In the genomic region with DNA sequence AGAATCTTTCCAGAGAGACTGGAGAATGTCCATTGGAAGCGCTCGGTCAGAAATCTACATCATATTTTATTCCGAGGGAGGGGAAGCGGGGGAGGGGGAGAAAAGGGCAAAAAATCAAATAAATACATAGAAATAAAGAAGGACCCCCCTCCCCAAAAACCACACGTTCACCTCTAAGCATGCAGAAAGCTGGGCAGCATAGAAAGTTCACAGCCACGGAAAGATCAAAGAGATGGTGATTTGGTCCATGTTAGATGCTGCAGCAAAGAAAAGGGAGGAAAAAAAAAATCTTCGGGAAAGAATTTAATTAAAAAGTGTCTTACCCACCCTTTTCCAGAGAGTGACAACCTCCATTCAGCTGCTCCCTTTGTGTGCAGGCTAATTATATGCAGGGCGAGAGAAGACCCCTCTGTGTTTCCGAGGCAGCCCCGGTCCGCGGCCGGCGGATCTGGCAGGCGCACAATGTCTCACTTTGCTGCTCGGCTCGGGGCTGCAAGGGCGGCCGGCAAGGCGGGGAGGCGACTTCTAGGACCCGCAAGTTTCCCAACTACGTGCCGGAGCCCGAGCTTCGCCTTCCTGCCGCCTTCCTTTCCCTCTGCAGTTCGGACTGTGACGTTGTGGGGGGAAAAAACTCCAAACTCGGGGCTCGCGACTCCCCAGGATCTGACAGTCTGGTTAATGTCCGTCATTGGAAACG, we compare ENCODE assay signal across 11 cellular contexts. TPM values are rescaled to one million over a fixed set of nuclear protein-coding genes. Genes with fewer than 3 reads are reported as not detected.
A peak's percentile ranks its signal among the peaks of the same experiment; 100 is the strongest.
DNase-seq lines count a peak whose midpoint lies in the region; TF ChIP-seq lines count a peak whose summit lies in the region.
"Had no signal": no experiment of that assay in that cellular context is flagged by ENCODE, and none has a peak within 500 bp of the region (broad histone marks: within the 10 kb centered on the region; RNA-seq: fewer than 3 reads in every experiment).

No MANE protein-coding gene starts in this region.

- no peaks in the 10 kb centered on the region for H3K79me2 ChIP-seq in smooth muscle cell (ENCODE audit: low read depth)

- H3K27ac ChIP-seq in HUES6 (ENCODE audit: low read depth, low read length) (no peak overlapping the region), smooth muscle cell (ENCODE audit: low read depth) (no peak overlapping the region)
- H3K27ac ChIP-seq: epithelial cell of prostate, SJSA1 had no signal

- H3K27me3 ChIP-seq in HUES6 (ENCODE audit: control insufficient read depth, insufficient read depth, low read length) = peaks cover 89% of the 10 kb centered on the region
- peaks cover 91% of the 10 kb centered on the region for H3K27me3 ChIP-seq in smooth muscle cell (ENCODE audit: low read depth)

- peak overlapping the region; percentile 99 for H3K4me2 ChIP-seq in smooth muscle cell

- no peaks in the 10 kb centered on the region for H3F3A ChIP-seq in smooth muscle cell (ENCODE audit: low read depth)

- H3K36me3 ChIP-seq in HUES6 (ENCODE audit: control insufficient read depth, insufficient read depth, low read length) (no peaks in the 10 kb centered on the region), smooth muscle cell (ENCODE audit: low read depth) (no peaks in the 10 kb centered on the region)
- H3K36me3 ChIP-seq: SJSA1 had no signal

- peaks cover 51% of the 10 kb centered on the region for H3K4me1 ChIP-seq in HUES6 (ENCODE audit: control insufficient read depth, insufficient read depth, low read length)
- peaks cover 15% of the 10 kb centered on the region for H3K4me1 ChIP-seq in smooth muscle cell (ENCODE audit: low read depth)
- H3K4me1 ChIP-seq: SJSA1 had no signal

- under 1% methylated on average over 33 of the region's 34 CpGs for WGBS in smooth muscle cell (ENCODE audit: low lambda C conversion rate)

- DNase-seq in astrocyte of the hippocampus (ENCODE audit: low read depth, low spot score) (peak; percentile 34), iPS-NIHi11 (ENCODE audit: low spot score) (peak; percentile 55), smooth muscle cell (lab: John Stamatoyannopoulos, UW; ENCODE audit: unreplicated experiment) (no peak), NCI-H1048 (lab: John Stamatoyannopoulos, UW) (no peak), epidermal melanocyte (ENCODE audit: insufficient read length, low spot score) (no peak), NCI-H2107 (lab: John Stamatoyannopoulos, UW) (no peak)
- no peak for DNase-seq in stimulated activated naive CD4-positive, alpha-beta T cell (lab: John Stamatoyannopoulos, UW)

- no peaks in the 10 kb centered on the region for H3K9me3 ChIP-seq in HUES6 (ENCODE audit: control insufficient read depth, insufficient read depth, low read depth, low read length)
- H3K9me3 ChIP-seq in smooth muscle cell (replicated peaks; ENCODE audit: low read depth) = no peaks in the 10 kb centered on the region
- H3K9me3 ChIP-seq: SJSA1 had no signal

- H2AFZ ChIP-seq in smooth muscle cell (ENCODE audit: low read depth) = peak overlapping the region; percentile 94

- no peaks in the 10 kb centered on the region for H4K20me1 ChIP-seq in smooth muscle cell (ENCODE audit: low read depth)

- no peak for TF ChIP-seq CTCF in smooth muscle cell (IDR thresholded peaks at IDR 0.05; ENCODE audit: borderline replicate concordance, insufficient read depth, poor library complexity, severe bottlenecking)

- H3K4me3 ChIP-seq in HUES6 (ENCODE audit: low read depth, low read length) (peak overlapping the region; percentile 65), smooth muscle cell (peak overlapping the region; percentile 78)
- H3K4me3 ChIP-seq: SJSA1 had no signal

- H3K9ac ChIP-seq in HUES6 (ENCODE audit: low read length) (peak overlapping the region; percentile 80), smooth muscle cell (ENCODE audit: low read depth) (no peak overlapping the region)

RNA-seq across cellular contexts. Expression of gene LRRTM1, which starts 0.6 kb away (rescaled TPM):
- 7.4 and 14.9 TPM in 2 replicates for total RNA-seq in smooth muscle cell
- polyA plus RNA-seq in smooth muscle cell = 9.3 and 17.7 TPM in 2 replicates
- total RNA-seq: activated T-helper 17 cell treated with anti-CD3 and anti-CD28 coated beads, Interleukin-2, amount 50 U/mL, for 72 hours; SJSA1 had no signal

Comparison
In these comparisons a context has a peak if more than half of its experiments do, and no peak if none do; other contexts are left out.
1. DNase-seq: peak in astrocyte of the hippocampus (single experiment) and iPS-NIHi11 (single experiment); none in smooth muscle cell (single experiment), stimulated activated naive CD4-positive, alpha-beta T cell (0 of 6), NCI-H1048 (single experiment), epidermal melanocyte (single experiment) and NCI-H2107 (single experiment).